24 cellular contexts compared by ENCODE assay signal in the genomic region with DNA sequence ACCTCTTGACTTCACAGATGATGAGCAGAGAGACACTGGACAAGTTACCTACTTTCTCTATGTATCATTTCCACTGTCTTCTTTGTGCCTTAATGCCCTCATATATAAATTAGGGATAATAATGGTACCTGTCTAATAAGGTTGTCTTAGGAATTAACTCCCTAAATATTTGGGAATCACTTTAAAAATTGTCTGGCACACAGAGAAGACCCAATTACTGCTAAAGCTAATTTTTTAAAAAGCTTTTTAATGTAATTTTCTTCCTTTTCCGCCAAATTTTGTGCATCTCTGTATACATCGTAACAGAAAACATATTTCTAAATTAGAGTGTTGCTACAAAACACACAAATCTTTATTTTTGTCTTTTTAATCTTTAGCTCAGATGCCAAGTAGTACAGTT.
"Had no signal": no experiment of that assay in that cellular context is flagged by ENCODE, and none has a peak within 500 bp of the region (broad histone marks: within the 10 kb centered on the region; RNA-seq: fewer than 3 reads in every experiment).

No MANE protein-coding gene starts in this region.

- DNase-seq: dermis blood vessel endothelial cell; dorsolateral prefrontal cortex; effector CD4-positive, alpha-beta T cell; effector memory CD4-positive, alpha-beta T cell; foreskin keratinocyte; heart left ventricle; hypothalamus; immature natural killer cell; islet precursor cell; kidney; kidney glomerular epithelial cell; left colon; left ventricle myocardium inferior; lower lobe of right lung; mesenchymal stem cell; mucosa of descending colon; naive B cell; naive thymus-derived CD8-positive, alpha-beta T cell had no signal

- FAIRE-seq: endothelial cell of umbilical vein, frontal cortex, kidney had no signal

- H3K9me3 ChIP-seq: lower lobe of right lung had no signal

- H3K4me3 ChIP-seq: dorsolateral prefrontal cortex, esophagus muscularis mucosa, gastroesophageal sphincter, heart left ventricle, hepatocyte, left ventricle myocardium inferior, lower lobe of right lung, mucosa of descending colon had no signal

- H3K79me2 ChIP-seq: hepatocyte had no signal

- H3K36me3 ChIP-seq: esophagus muscularis mucosa, gastroesophageal sphincter, heart left ventricle, left ventricle myocardium inferior, lower lobe of right lung had no signal

- H2AFZ ChIP-seq: hepatocyte had no signal

- H3K4me1 ChIP-seq: esophagus muscularis mucosa, foreskin keratinocyte, gastroesophageal sphincter, heart left ventricle, left ventricle myocardium inferior, lower lobe of right lung had no signal

- ATAC-seq: foreskin keratinocyte; gastroesophageal sphincter; heart left ventricle; left colon; left lobe of liver; lower lobe of right lung; mucosa of descending colon; naive thymus-derived CD8-positive, alpha-beta T cell had no signal

- H3K4me2 ChIP-seq: hepatocyte had no signal

- H3K27me3 ChIP-seq: dorsolateral prefrontal cortex, esophagus muscularis mucosa, foreskin keratinocyte, gastroesophageal sphincter, heart left ventricle, hepatocyte had no signal

- H3K27ac ChIP-seq: dorsolateral prefrontal cortex, esophagus muscularis mucosa, foreskin keratinocyte, gastroesophageal sphincter, heart left ventricle, hepatocyte, left ventricle myocardium inferior, lower lobe of right lung had no signal
